In the genomic region with DNA sequence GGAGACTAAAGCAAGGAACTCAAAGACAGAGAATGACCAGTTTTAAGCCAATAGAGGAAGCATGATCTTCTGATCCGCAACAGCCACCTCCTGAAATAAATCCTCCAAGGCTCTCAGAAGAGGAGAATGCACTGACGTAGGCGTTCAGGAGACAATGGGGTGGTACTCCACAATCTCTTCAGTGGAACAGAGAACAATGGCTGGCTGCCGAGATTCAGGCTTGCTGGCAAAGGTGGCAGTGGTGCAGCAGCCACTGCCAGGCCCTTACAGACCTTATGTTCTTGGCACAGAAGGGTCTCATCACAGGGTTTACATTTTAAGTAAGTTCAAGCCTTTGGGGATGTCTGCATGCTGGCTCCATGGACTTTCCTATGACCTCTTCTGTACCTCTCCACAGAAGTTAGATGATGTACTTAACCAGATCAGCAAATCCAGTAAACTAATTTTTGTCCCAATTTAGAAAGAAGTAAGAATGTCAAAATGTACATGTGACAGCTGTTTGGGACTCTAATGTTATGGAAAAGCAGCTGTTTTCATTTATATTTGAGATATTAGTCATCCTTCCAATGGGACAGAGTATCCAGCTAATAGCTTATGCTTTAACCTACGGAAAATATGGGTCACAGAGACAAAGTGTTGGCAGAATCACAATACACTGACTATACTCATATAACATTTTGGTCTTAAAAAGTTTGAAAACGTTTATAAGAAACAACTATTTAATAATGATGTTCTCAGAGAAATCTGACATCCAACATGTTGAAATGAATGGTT, we compare ENCODE assay signal across 11 cellular contexts.
DNase-seq lines count a peak whose midpoint lies in the region; ATAC-seq and TF ChIP-seq lines count a peak whose summit lies in the region.
"Had no signal": no experiment of that assay in that cellular context is flagged by ENCODE, and none has a peak within 500 bp of the region (broad histone marks: within the 10 kb centered on the region; RNA-seq: fewer than 3 reads in every experiment).

No MANE protein-coding gene starts in this region.

- H3K27me3 Mint-ChIP-seq in activated CD8-positive, alpha-beta T cell treated with anti-CD3 and anti-CD28 coated beads, Interleukin-2, amount 10 ng/mL, durations not matched to agents 7 days and 5 days (ENCODE audit: low read depth) = no peaks in the 10 kb centered on the region

- peak overlapping the region; percentile 83 for H2BK120ac ChIP-seq in IMR-90 (ENCODE audit: low read depth, low read length)

- WGBS in IMR-90 (ENCODE audit: extremely low coverage in 2 of 2, insufficient read length in 1 of 2), 2 experiments = 53% methylated on average over 3 of the region's 6 CpGs; no CpG with 5 or more reads in 1 of the 2 experiments
- WGBS in prostate gland = 41% methylated on average over 6 of the region's 6 CpGs

- H4K8ac ChIP-seq in IMR-90 (ENCODE audit: low read depth in 2 of 2, low read length in 2 of 2) = peak overlapping the region; percentile 29 to 69; a peak in 3 of 4 replicates

- peak overlapping the region; percentile 79 for H3K23ac ChIP-seq in IMR-90 (ENCODE audit: low read depth, low read length)

- peaks cover 5% of the 10 kb centered on the region; the same call in 1 of the 2 replicates for H4K20me1 ChIP-seq in IMR-90 (ENCODE audit: insufficient read depth, low read length)

- no peak overlapping the region for H3K4me3 ChIP-seq in IMR-90 (ENCODE audit: insufficient read depth, low read depth, low read length)
- H3K4me3 ChIP-seq in skeletal muscle satellite cell (ENCODE audit: low read length) = no peak overlapping the region
- no peak overlapping the region for H3K4me3 ChIP-seq in prostate gland

- no TSS peak for BruUV-seq in IMR-90 (replicated peaks; lab: Mats Ljungman, UMichigan)

- peak overlapping the region; percentile 80 for H3K18ac ChIP-seq in IMR-90 (ENCODE audit: low read depth, low read length)

- no peak for TF ChIP-seq CTCF in IMR-90 (conservative IDR thresholded peaks at IDR 0.05; ENCODE audit: low read depth, low read length)
- no peak for TF ChIP-seq CTCF in prostate gland (IDR thresholded peaks at IDR 0.05)
- TF ChIP-seq CTCF in omental fat pad (IDR thresholded peaks at IDR 0.05) = no peak

- peaks cover 30% of the 10 kb centered on the region for H3K36me3 Mint-ChIP-seq in activated CD8-positive, alpha-beta T cell treated with anti-CD3 and anti-CD28 coated beads, Interleukin-2, amount 10 ng/mL, durations not matched to agents 7 days and 5 days (ENCODE audit: low read depth)

- in situ Hi-C loops in IMR-90 (cut with MboI; ENCODE audit: low sequenced_read_pairs) = no loop called here

- H2AFZ ChIP-seq in IMR-90 (replicated peaks; ENCODE audit: low read length, poor library complexity) = no peak overlapping the region

- H3K9ac ChIP-seq in IMR-90 (ENCODE audit: low read depth, low read length) (no peak overlapping the region), skeletal muscle satellite cell (ENCODE audit: low read depth, low read length) (no peak overlapping the region)

- H3K4me2 ChIP-seq in IMR-90 (ENCODE audit: low read depth, low read length) (peak overlapping the region; percentile 27), skeletal muscle satellite cell (ENCODE audit: low read length) (peak overlapping the region; percentile 26)

- peak overlapping the region; percentile 35; the same call in 1 of the 2 replicates for H3K56ac ChIP-seq in IMR-90 (ENCODE audit: extremely low read depth, insufficient read depth, low read length)

- TF ChIP-seq RAD21 in IMR-90 (IDR thresholded peaks at IDR 0.05; ENCODE audit: low read length) = no peak

- peaks cover 27 to 46% of the 10 kb centered on the region in 2 experiments for H3K79me1 ChIP-seq in IMR-90 (ENCODE audit: low read depth in 1 of 2, low read length in 2 of 2)

- intact Hi-C loops in IMR-90 (cut with micrococcal nuclease) (no loop called here), Right ventricle myocardium superior (cut with DNase I) (no loop called here), prostate gland (cut with DNase I) (no loop called here)

- H3K9me3 ChIP-seq in IMR-90 (ENCODE audit: control insufficient read depth, insufficient read depth, low read length) (no peaks in the 10 kb centered on the region), skeletal muscle satellite cell (replicated peaks; ENCODE audit: low read length) (no peaks in the 10 kb centered on the region), prostate gland (no peaks in the 10 kb centered on the region)

- TF ChIP-seq POLR2A in IMR-90 (IDR thresholded peaks at IDR 0.05; ENCODE audit: low read depth, low read length) = no peak
- TF ChIP-seq POLR2A in prostate gland (IDR thresholded peaks at IDR 0.05) = no peak

- H3K14ac ChIP-seq in IMR-90 (replicated peaks; ENCODE audit: low read depth, low read length) = peak overlapping the region; percentile 59

- H4K91ac ChIP-seq in IMR-90 (ENCODE audit: insufficient read depth, low read depth, low read length) = peak overlapping the region; percentile 80

- DNase-seq in IMR-90 (peak; percentile 89), amniotic stem cell (lab: John Stamatoyannopoulos, UW) (peak; percentile 61), Right ventricle myocardium superior (peak; percentile 81), prostate gland (ENCODE audit: low spot score) (no peak), omental fat pad (ENCODE audit: low spot score) (no peak)
- no peak for DNase-seq in activated CD8-positive, alpha-beta T cell treated with anti-CD3 and anti-CD28 coated beads, Interleukin-2, amount 10 ng/mL, durations not matched to agents 7 days and 5 days
- DNase-seq: activated CD4-positive, alpha-beta T cell treated with anti-CD3 and anti-CD28 coated beads, Interleukin-2, amount 50 U/mL, for 48 hours; activated effector memory CD4-positive, alpha-beta T cell treated with Interleukin-2 at 50 U/mL for 16 hours had no signal

- peak overlapping the region; percentile 91 for H3K27ac ChIP-seq in IMR-90 (ENCODE audit: insufficient read depth, low read length)
- no peak overlapping the region for H3K27ac ChIP-seq in prostate gland

- no peak overlapping the region for H3K27ac Mint-ChIP-seq in activated CD8-positive, alpha-beta T cell treated with anti-CD3 and anti-CD28 coated beads, Interleukin-2, amount 10 ng/mL, durations not matched to agents 7 days and 5 days
- H3K27ac Mint-ChIP-seq: T-helper 2 cell treated with Interferon-gamma antibody and Interleukin-4, amounts not matched to agents 5 μg/mL and 100 μg/mL, for 36 hours had no signal

- CTCF ChIA-PET in IMR-90 (lab: Yijun Ruan, JAX) = no interaction called here
- CTCF ChIA-PET in activated CD8-positive, alpha-beta T cell treated with anti-CD3 and anti-CD28 coated beads, Interleukin-2, amount 10 ng/mL, durations not matched to agents 7 days and 5 days (lab: Charles Lee) = interaction anchor here (1.1 kb wide), 1 partner anchor 33 kb away, joined by 3 read pairs; no protein-coding TSS in a partner anchor

- peak overlapping the region; percentile 84 for H2BK20ac ChIP-seq in IMR-90 (ENCODE audit: low read depth, low read length)

- H3K9me1 ChIP-seq in IMR-90 (ENCODE audit: insufficient read depth, low read length) = peaks cover 23% of the 10 kb centered on the region

- peak overlapping the region; percentile 82 for H3K4ac ChIP-seq in IMR-90 (ENCODE audit: low read depth, low read length)

- POLR2A ChIA-PET in IMR-90 (lab: Charles Lee; ENCODE audit: unreplicated experiment) = no interaction called here
- POLR2A ChIA-PET in activated CD8-positive, alpha-beta T cell treated with anti-CD3 and anti-CD28 coated beads, Interleukin-2, amount 10 ng/mL, durations not matched to agents 7 days and 5 days (lab: Charles Lee) = no interaction called here

- ATAC-seq in IMR-90 (ENCODE audit: low read depth) = peak; percentile 58
- peak; percentile 92 for ATAC-seq in Right ventricle myocardium superior (ENCODE audit: poor library complexity)
- ATAC-seq in activated CD8-positive, alpha-beta T cell treated with anti-CD3 and anti-CD28 coated beads, Interleukin-2, amount 10 ng/mL, durations not matched to agents 7 days and 5 days = no peak
- no peak for ATAC-seq in omental fat pad (ENCODE audit: low FRiP score)
- ATAC-seq: Panc1 had no signal

- no peak overlapping the region for H3K4me3 Mint-ChIP-seq in activated CD8-positive, alpha-beta T cell treated with anti-CD3 and anti-CD28 coated beads, Interleukin-2, amount 10 ng/mL, durations not matched to agents 7 days and 5 days
- H3K4me3 Mint-ChIP-seq: T-helper 2 cell treated with Interferon-gamma antibody and Interleukin-4, amounts not matched to agents 5 μg/mL and 100 μg/mL, for 36 hours had no signal

- H3K36me3 ChIP-seq in IMR-90 (ENCODE audit: control insufficient read depth, insufficient read depth, low read length) (no peaks in the 10 kb centered on the region), skeletal muscle satellite cell (ENCODE audit: insufficient read depth, low read length) (no peaks in the 10 kb centered on the region), prostate gland (no peaks in the 10 kb centered on the region)

- H2BK15ac ChIP-seq in IMR-90 (ENCODE audit: low read depth, low read length) = peak overlapping the region; percentile 57; the same call in 1 of the 3 replicates

- H3K27me3 ChIP-seq in IMR-90 (ENCODE audit: control insufficient read depth, insufficient read depth, low read length) (no peaks in the 10 kb centered on the region), skeletal muscle satellite cell (ENCODE audit: control insufficient read depth, insufficient read depth, low read length) (no peaks in the 10 kb centered on the region), prostate gland (replicated peaks; ENCODE audit: insufficient read depth) (no peaks in the 10 kb centered on the region)

- dilution Hi-C loops in IMR-90 (cut with HindIII; ENCODE audit: low sequenced_read_pairs, unreplicated experiment) = no loop called here

- peaks cover 56% of the 10 kb centered on the region for H3K4me1 Mint-ChIP-seq in activated CD8-positive, alpha-beta T cell treated with anti-CD3 and anti-CD28 coated beads, Interleukin-2, amount 10 ng/mL, durations not matched to agents 7 days and 5 days (ENCODE audit: low read depth)

- peak overlapping the region; percentile 89 for H4K5ac ChIP-seq in IMR-90 (ENCODE audit: low read depth, low read length)

- H3K9me3 Mint-ChIP-seq in activated CD8-positive, alpha-beta T cell treated with anti-CD3 and anti-CD28 coated beads, Interleukin-2, amount 10 ng/mL, durations not matched to agents 7 days and 5 days (ENCODE audit: insufficient read depth) = no peaks in the 10 kb centered on the region
- H3K9me3 Mint-ChIP-seq: T-helper 2 cell treated with Interferon-gamma antibody and Interleukin-4, amounts not matched to agents 5 μg/mL and 100 μg/mL, for 36 hours had no signal

- peaks cover 24% of the 10 kb centered on the region for H3K4me1 ChIP-seq in IMR-90 (ENCODE audit: control insufficient read depth, insufficient read depth, low read length)
- peaks cover 38% of the 10 kb centered on the region for H3K4me1 ChIP-seq in skeletal muscle satellite cell (ENCODE audit: control insufficient read depth, insufficient read depth, low read length)
- no peaks in the 10 kb centered on the region for H3K4me1 ChIP-seq in prostate gland (replicated peaks)

- H2AK5ac ChIP-seq in IMR-90 (ENCODE audit: low read depth, low read length) = peak overlapping the region; percentile 85

- H2AK9ac ChIP-seq in IMR-90 (replicated peaks; ENCODE audit: low read depth, low read length, poor library complexity) = peak overlapping the region; percentile 2

- H2BK5ac ChIP-seq in IMR-90 (ENCODE audit: low read depth, low read length, poor library complexity, severe bottlenecking) = peak overlapping the region; percentile 16

TF ChIP-seq in IMR-90, 13 proteins besides CTCF, POLR2A, EP300 and RAD21 (continues in another document):
- TF ChIP-seq NFE2L2 (IDR thresholded peaks at IDR 0.05; ENCODE audit: low read depth, low read length) = no peak

Comparison
In these comparisons a context has a peak if more than half of its experiments do, and no peak if none do; other contexts are left out.
1. ATAC-seq: peak in IMR-90 (single experiment) and Right ventricle myocardium superior (single experiment); none in activated CD8-positive, alpha-beta T cell treated with anti-CD3 and anti-CD28 coated beads, Interleukin-2, amount 10 ng/mL, durations not matched to agents 7 days and 5 days (single experiment) and omental fat pad (single experiment).
2. DNase-seq: peak in IMR-90 (single experiment), amniotic stem cell (single experiment) and Right ventricle myocardium superior (single experiment); none in prostate gland (single experiment), activated CD8-positive, alpha-beta T cell treated with anti-CD3 and anti-CD28 coated beads, Interleukin-2, amount 10 ng/mL, durations not matched to agents 7 days and 5 days (single experiment) and omental fat pad (single experiment).